In genomic region chr17:233473-233941, GRCh38 we compare ENCODE assay signal across 11 cellular contexts. TPM values are rescaled to one million over a fixed set of nuclear protein-coding genes. Genes with fewer than 3 reads are reported as not detected.
DNase-seq lines count a peak whose midpoint lies in the region; ATAC-seq and TF ChIP-seq lines count a peak whose summit lies in the region.
"Had no signal": no experiment of that assay in that cellular context is flagged by ENCODE, and none has a peak within 500 bp of the region (broad histone marks: within the 10 kb centered on the region; RNA-seq: fewer than 3 reads in every experiment).

No MANE protein-coding gene starts in this region.

- H3K27ac ChIP-seq in OCI-LY1 (ENCODE audit: low read depth, low read length, poor library complexity, severe bottlenecking), result peak overlapping the region; percentile 99
- H3K27ac ChIP-seq: prostate gland had no signal

- H2AFZ ChIP-seq in OCI-LY1 (ENCODE audit: low read length), result no peak overlapping the region

- peak; percentile 47 for DNase-seq in CD14-positive monocyte (ENCODE audit: low spot score)
- peak; percentile 76 for DNase-seq in cardiac septum (ENCODE audit: low spot score)
- DNase-seq in progenitor cell of endocrine pancreas (ENCODE audit: low spot score, unreplicated experiment), result no peak
- DNase-seq in kidney glomerular epithelial cell (lab: John Stamatoyannopoulos, UW), result no peak
- no peak for DNase-seq in NCI-H1417 treated with DMSO at 0.1 percent for 48 hours (lab: John Stamatoyannopoulos, UW)
- no peak for DNase-seq in NCI-H2107 treated with DMSO at 0.1 percent for 48 hours (lab: John Stamatoyannopoulos, UW; ENCODE audit: unreplicated experiment)
- DNase-seq: DMS53 had no signal

- H3K4me3 Mint-ChIP-seq in CD14-positive monocyte (peak overlapping the region in 1 of 2 donors; percentile 11), progenitor cell of endocrine pancreas (ENCODE audit: low read depth) (no peak overlapping the region)

- H3K9me2 ChIP-seq in OCI-LY1 (ENCODE audit: low read depth, low read length), result no peaks in the 10 kb centered on the region

- H3K9me3 Mint-ChIP-seq in CD14-positive monocyte (peaks cover 12 to 33% (median 23%) of the 10 kb centered on the region in 7 donors), progenitor cell of endocrine pancreas (ENCODE audit: low read depth) (no peaks in the 10 kb centered on the region)

- no peaks in the 10 kb centered on the region for H4K20me1 ChIP-seq in OCI-LY1 (ENCODE audit: insufficient read depth, low read length)

- H3K27ac Mint-ChIP-seq in CD14-positive monocyte (peak overlapping the region in 6 of 7 donors; percentile 84 to 90 (median 87)), progenitor cell of endocrine pancreas (peak overlapping the region; percentile 20)

- no peaks in the 10 kb centered on the region for H3K9me3 ChIP-seq in OCI-LY1 (ENCODE audit: low read length)
- H3K9me3 ChIP-seq: prostate gland had no signal

- H3K79me2 ChIP-seq in OCI-LY1 (ENCODE audit: insufficient read depth, low read length), result no peaks in the 10 kb centered on the region

- H3K9ac ChIP-seq in OCI-LY1 (ENCODE audit: low read length), result peak overlapping the region; percentile 51

- H3K36me3 ChIP-seq in OCI-LY1 (ENCODE audit: insufficient read depth, low read length), result no peaks in the 10 kb centered on the region
- H3K36me3 ChIP-seq: prostate gland had no signal

- peaks cover 10% of the 10 kb centered on the region; the same call in 1 of the 2 replicates for H3F3A ChIP-seq in OCI-LY1 (ENCODE audit: insufficient read depth, low read length)

- H3K36me3 Mint-ChIP-seq in CD14-positive monocyte (no peaks in the 10 kb centered on the region), progenitor cell of endocrine pancreas (ENCODE audit: insufficient read depth) (peaks cover 1% of the 10 kb centered on the region)

- H3K4me2 ChIP-seq in OCI-LY1 (ENCODE audit: low read length), result peak overlapping the region; percentile 58; the same call in 1 of the 2 replicates

- no peaks in the 10 kb centered on the region for H3K27me3 ChIP-seq in OCI-LY1 (ENCODE audit: insufficient read depth, low read length)

- TF ChIP-seq CTCF in CD14-positive monocyte (IDR thresholded peaks at IDR 0.05) (no peak), OCI-LY1 (IDR thresholded peaks at IDR 0.05; ENCODE audit: low read length) (peak; percentile 20; the same call in 1 of the 2 replicates), progenitor cell of endocrine pancreas (IDR thresholded peaks at IDR 0.05; ENCODE audit: unreplicated experiment) (no peak)

- no peak for ATAC-seq in HG02588 (IDR thresholded peaks at IDR 0.05; ENCODE audit: unreplicated experiment)
- ATAC-seq: Panc1 had no signal

- peaks cover 3 to 9% (median 8%) of the 10 kb centered on the region in 3 donors for H3K27me3 Mint-ChIP-seq in CD14-positive monocyte (ENCODE audit: low read depth in 3 of 3)
- H3K27me3 Mint-ChIP-seq in progenitor cell of endocrine pancreas, result no peaks in the 10 kb centered on the region

- peak overlapping the region; percentile 3 for H3K4me3 ChIP-seq in OCI-LY1 (ENCODE audit: low read depth, low read length, poor library complexity, severe bottlenecking)
- H3K4me3 ChIP-seq: prostate gland had no signal

- H3K4me1 ChIP-seq in OCI-LY1 (ENCODE audit: insufficient read depth, low read length, severe bottlenecking), result peaks cover 59% of the 10 kb centered on the region
- H3K4me1 ChIP-seq: prostate gland had no signal

- H3K4me1 Mint-ChIP-seq in CD14-positive monocyte (peaks cover 23% of the 10 kb centered on the region), progenitor cell of endocrine pancreas (ENCODE audit: low read depth) (no peaks in the 10 kb centered on the region)

- intact Hi-C loops in CD14-positive monocyte (cut with micrococcal nuclease) (no loop called here), cardiac septum (cut with DNase I) (loop anchor here (5.0 kb wide), 1 partner anchor 51 kb away; the partner anchor contains the start of gene DOC2B)

RNA-seq across cellular contexts. Expression of gene DOC2B, which starts 52.1 kb away (rescaled TPM):
- under 1 TPM in 1 of 2 donors, not detected in 1; 0.02 TPM for polyA plus RNA-seq in CD14-positive monocyte
- total RNA-seq in cardiac septum (6.4 TPM), progenitor cell of endocrine pancreas (1.2 and 1.3 TPM in 2 replicates)

Comparison
In these comparisons a context has a peak if more than half of its experiments do, and no peak if none do; other contexts are left out.
1. DNase-seq: peak in CD14-positive monocyte (single experiment) and cardiac septum (single experiment); none in progenitor cell of endocrine pancreas (single experiment), kidney glomerular epithelial cell (single experiment), NCI-H1417 treated with DMSO at 0.1 percent for 48 hours (single experiment) and NCI-H2107 treated with DMSO at 0.1 percent for 48 hours (single experiment).